27 cellular contexts compared by ENCODE assay signal in the genomic region with DNA sequence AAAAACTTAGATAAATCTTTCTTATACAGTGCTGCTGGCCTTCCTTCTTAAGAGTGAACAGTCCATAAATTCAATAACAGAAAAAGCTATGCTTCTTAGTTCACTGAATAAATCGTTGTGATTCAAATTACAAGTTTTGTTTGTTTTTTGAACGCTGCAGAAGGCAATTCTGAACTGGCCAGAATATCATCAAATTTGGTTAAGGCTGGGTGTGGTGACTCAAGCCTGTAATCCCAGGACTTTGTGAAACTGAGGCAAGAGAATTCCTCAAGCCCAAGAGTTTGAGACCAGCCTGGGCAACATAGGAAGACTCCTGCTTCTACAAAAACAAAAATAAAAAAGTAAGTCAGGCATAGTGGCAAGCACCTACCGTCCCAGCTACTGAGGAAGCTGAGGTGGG.
DNase-seq lines count a peak whose midpoint lies in the region; ATAC-seq and TF ChIP-seq lines count a peak whose summit lies in the region.
"Had no signal": no experiment of that assay in that cellular context is flagged by ENCODE, and none has a peak within 500 bp of the region (broad histone marks: within the 10 kb centered on the region; RNA-seq: fewer than 3 reads in every experiment).

No MANE protein-coding gene starts in this region.

- TF ChIP-seq CTCF in VCaP (conservative IDR thresholded peaks at IDR 0.05): no peak

- H3K27me3 Mint-ChIP-seq in T-helper 1 cell treated with Interleukin-12 subunit alpha and Interleukin-12 subunit beta and Interleukin-4 antibody, amounts not matched to agents 30 μg/mL and 1 μg/mL, for 36 hours (ENCODE audit: low read depth): no peaks in the 10 kb centered on the region
- H3K27me3 Mint-ChIP-seq in activated T-cell treated with anti-CD3 and anti-CD28 coated beads, Interleukin-2, amount 50 U/mL, for 72 hours (ENCODE audit: low read depth): no peaks in the 10 kb centered on the region
- no peaks in the 10 kb centered on the region for H3K27me3 Mint-ChIP-seq in activated T-cell treated with anti-CD3 and anti-CD28 coated beads, Interleukin-2, amount 50 U/mL, for 4 hours (ENCODE audit: low read depth)

- peaks cover 53% of the 10 kb centered on the region for H3K4me1 Mint-ChIP-seq in T-helper 1 cell treated with Interleukin-12 subunit alpha and Interleukin-12 subunit beta and Interleukin-4 antibody, amounts not matched to agents 30 μg/mL and 1 μg/mL, for 36 hours (ENCODE audit: low read depth)
- peaks cover 84% of the 10 kb centered on the region for H3K4me1 Mint-ChIP-seq in activated T-cell treated with anti-CD3 and anti-CD28 coated beads, Interleukin-2, amount 50 U/mL, for 72 hours (ENCODE audit: low read depth)
- H3K4me1 Mint-ChIP-seq in activated T-cell treated with anti-CD3 and anti-CD28 coated beads, Interleukin-2, amount 50 U/mL, for 4 hours (ENCODE audit: low read depth): peaks cover 51% of the 10 kb centered on the region

- H3K27ac ChIP-seq in VCaP: peak overlapping the region; percentile 77; the same call in 1 of the 2 replicates
- H3K27ac ChIP-seq: HL-60, RWPE1 had no signal

- H3K36me3 Mint-ChIP-seq in T-helper 1 cell treated with Interleukin-12 subunit alpha and Interleukin-12 subunit beta and Interleukin-4 antibody, amounts not matched to agents 30 μg/mL and 1 μg/mL, for 36 hours (ENCODE audit: low read depth): peaks cover 35% of the 10 kb centered on the region
- H3K36me3 Mint-ChIP-seq in activated T-cell treated with anti-CD3 and anti-CD28 coated beads, Interleukin-2, amount 50 U/mL, for 72 hours (ENCODE audit: insufficient read depth in 2 of 2): peaks cover 33 to 41% of the 10 kb centered on the region in 2 donors
- H3K36me3 Mint-ChIP-seq in activated T-cell treated with anti-CD3 and anti-CD28 coated beads, Interleukin-2, amount 50 U/mL, for 4 hours (ENCODE audit: insufficient read depth): peaks cover 5% of the 10 kb centered on the region

- peak overlapping the region; percentile 69 for H3K27ac Mint-ChIP-seq in T-helper 1 cell treated with Interleukin-12 subunit alpha and Interleukin-12 subunit beta and Interleukin-4 antibody, amounts not matched to agents 30 μg/mL and 1 μg/mL, for 36 hours
- peak overlapping the region; percentile 40 for H3K27ac Mint-ChIP-seq in activated T-cell treated with anti-CD3 and anti-CD28 coated beads, Interleukin-2, amount 50 U/mL, for 72 hours
- H3K27ac Mint-ChIP-seq: HFFc6 had no signal

- H3K4me3 Mint-ChIP-seq in T-helper 1 cell treated with Interleukin-12 subunit alpha and Interleukin-12 subunit beta and Interleukin-4 antibody, amounts not matched to agents 30 μg/mL and 1 μg/mL, for 36 hours: no peak overlapping the region
- peak overlapping the region in 1 of 2 donors; percentile 45 for H3K4me3 Mint-ChIP-seq in activated T-cell treated with anti-CD3 and anti-CD28 coated beads, Interleukin-2, amount 50 U/mL, for 72 hours
- no peak overlapping the region for H3K4me3 Mint-ChIP-seq in activated T-cell treated with anti-CD3 and anti-CD28 coated beads, Interleukin-2, amount 50 U/mL, for 4 hours
- H3K4me3 Mint-ChIP-seq: CD8-positive, alpha-beta T cell; H9; HFFc6 had no signal

- peaks cover 31% of the 10 kb centered on the region for H3K9me3 Mint-ChIP-seq in T-helper 1 cell treated with Interleukin-12 subunit alpha and Interleukin-12 subunit beta and Interleukin-4 antibody, amounts not matched to agents 30 μg/mL and 1 μg/mL, for 36 hours
- H3K9me3 Mint-ChIP-seq in activated T-cell treated with anti-CD3 and anti-CD28 coated beads, Interleukin-2, amount 50 U/mL, for 72 hours: peaks cover 7 to 9% of the 10 kb centered on the region in 2 donors
- peaks cover 22% of the 10 kb centered on the region for H3K9me3 Mint-ChIP-seq in activated T-cell treated with anti-CD3 and anti-CD28 coated beads, Interleukin-2, amount 50 U/mL, for 4 hours
- H3K9me3 Mint-ChIP-seq: HFFc6 had no signal

- DNase-seq in T-helper 1 cell: no peak
- no peak for DNase-seq in activated T-cell treated with anti-CD3 and anti-CD28 coated beads, Interleukin-2, amount 50 U/mL, for 72 hours
- DNase-seq in activated T-cell treated with anti-CD3 and anti-CD28 coated beads, Interleukin-2, amount 50 U/mL, for 4 hours: no peak
- DNase-seq in fibroblast of peridontal ligament (ENCODE audit: extremely low read depth): peak; percentile 56
- DNase-seq in D341Med (ENCODE audit: low spot score): no peak
- DNase-seq: 8988T; AML-193; C1 segment of cervical spinal cord; CD8-positive, alpha-beta T cell; DMS153; H9; HFFc6; KBM-7; MM.1S; NCI-H1092; NCI-H1436 treated with DMSO at 0.1 percent for 48 hours; NCI-H2029; NCI-H226; NCI-H510A treated with DMSO at 0.1 percent for 48 hours; NCI-H748 treated with DMSO at 0.1 percent for 48 hours; SHP77 treated with DMSO at 0.1 percent for 48 hours had no signal

- no peak for ATAC-seq in activated T-cell treated with anti-CD3 and anti-CD28 coated beads, Interleukin-2, amount 50 U/mL, for 72 hours (replicated peaks in 1 of 2)
- ATAC-seq in activated T-cell treated with anti-CD3 and anti-CD28 coated beads, Interleukin-2, amount 50 U/mL, for 4 hours: no peak
- no peak for ATAC-seq in HG02840 (IDR thresholded peaks at IDR 0.05; ENCODE audit: low FRiP score, unreplicated experiment)
- ATAC-seq: CD8-positive, alpha-beta T cell; HepG2 had no signal
